ENCODE assay signal across 10 cellular contexts in the genomic region with DNA sequence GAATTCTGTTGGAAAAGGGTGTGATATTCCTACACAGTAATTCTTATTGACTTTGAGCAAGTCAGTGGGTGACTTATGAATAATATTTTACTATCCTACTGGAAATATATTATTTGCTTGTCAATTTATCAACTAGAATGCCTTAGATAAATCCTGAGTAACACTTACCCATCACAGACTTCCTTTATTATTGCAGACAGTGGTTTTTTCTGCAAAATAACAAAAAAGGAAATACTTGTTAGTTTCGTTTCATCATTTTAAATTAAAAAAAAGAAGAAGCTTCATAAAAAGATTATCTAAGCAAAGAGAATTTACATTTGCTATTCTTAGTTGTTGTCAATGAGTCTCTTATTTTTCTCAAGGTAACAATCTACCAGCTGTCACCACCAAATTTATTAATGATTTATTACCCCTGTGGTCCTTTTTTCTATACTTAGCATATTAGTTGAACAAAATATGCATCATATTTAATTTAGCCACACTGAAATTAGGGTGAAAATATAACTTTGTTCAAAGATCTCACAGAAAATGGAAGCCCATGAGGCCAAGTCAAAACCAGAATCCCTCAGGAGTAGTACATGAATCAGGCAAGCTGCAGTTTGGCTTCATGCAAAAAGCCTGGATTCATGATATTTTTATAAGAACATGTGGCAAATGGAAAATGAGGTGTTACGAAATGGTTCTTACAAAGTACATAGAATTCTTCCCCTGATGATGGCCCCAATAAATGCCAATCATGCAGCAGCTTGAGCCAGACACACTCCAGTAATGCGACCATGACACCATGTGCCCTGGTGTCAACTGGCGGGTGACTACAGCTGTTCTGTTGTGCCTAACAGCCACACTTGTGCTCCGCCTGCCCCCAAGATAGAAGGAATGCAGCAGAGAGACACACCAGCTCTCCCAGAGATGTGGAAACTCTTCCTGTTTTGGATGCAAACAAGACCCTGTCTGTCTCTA.
A peak's percentile ranks its signal among the peaks of the same experiment; 100 is the strongest.
DNase-seq lines count a peak whose midpoint lies in the region; ATAC-seq and TF ChIP-seq lines count a peak whose summit lies in the region.
"Had no signal": no experiment of that assay in that cellular context is flagged by ENCODE, and none has a peak within 500 bp of the region (broad histone marks: within the 10 kb centered on the region; RNA-seq: fewer than 3 reads in every experiment).

No MANE protein-coding gene starts in this region.

- no peak overlapping the region for H3K4me3 ChIP-seq in tibial nerve

- H3K36me3 Mint-ChIP-seq in activated CD4-positive, alpha-beta T cell treated with anti-CD3 and anti-CD28 coated beads, Interleukin-2, amount 10 ng/mL, durations not matched to agents 24 days and 14 days (ENCODE audit: low read depth), result peaks cover 49% of the 10 kb centered on the region
- peaks cover 11% of the 10 kb centered on the region for H3K36me3 Mint-ChIP-seq in T-helper 17 cell (ENCODE audit: low read depth)

- TF ChIP-seq EP300 in tibial nerve (IDR thresholded peaks at IDR 0.05), result peak in 1 of 2 donors; percentile 89

- no peaks in the 10 kb centered on the region for H3K27me3 Mint-ChIP-seq in activated CD4-positive, alpha-beta T cell treated with anti-CD3 and anti-CD28 coated beads, Interleukin-2, amount 10 ng/mL, durations not matched to agents 24 days and 14 days
- H3K27me3 Mint-ChIP-seq in T-helper 17 cell, result no peaks in the 10 kb centered on the region

- H3K36me3 ChIP-seq in tibial nerve, result peaks cover 0 to 18% (median 0%) of the 10 kb centered on the region in 3 donors

- H3K9me3 ChIP-seq in T-helper 17 cell (ENCODE audit: control insufficient read depth, low read length, poor library complexity, severe bottlenecking), result no peaks in the 10 kb centered on the region
- no peaks in the 10 kb centered on the region for H3K9me3 ChIP-seq in tibial nerve

- intact Hi-C loops in activated CD4-positive, alpha-beta T cell treated with anti-CD3 and anti-CD28 coated beads, Interleukin-2, amount 10 ng/mL, durations not matched to agents 24 days and 14 days (cut with micrococcal nuclease), result no loop called here

- peaks cover 34% of the 10 kb centered on the region for H3K4me1 Mint-ChIP-seq in activated CD4-positive, alpha-beta T cell treated with anti-CD3 and anti-CD28 coated beads, Interleukin-2, amount 10 ng/mL, durations not matched to agents 24 days and 14 days
- H3K4me1 Mint-ChIP-seq in T-helper 17 cell, result peaks cover 35% of the 10 kb centered on the region
- H3K4me1 Mint-ChIP-seq: neural crest cell had no signal

- H3K27ac ChIP-seq in layer of hippocampus (ENCODE audit: low read depth, low read length), result peak overlapping the region; percentile 31
- H3K27ac ChIP-seq in tibial nerve, result peak overlapping the region; percentile 4 to 80 (median 50)

- no peak for TF ChIP-seq CTCF in tibial nerve (IDR thresholded peaks at IDR 0.05)

- H3K9me3 Mint-ChIP-seq in activated CD4-positive, alpha-beta T cell treated with anti-CD3 and anti-CD28 coated beads, Interleukin-2, amount 10 ng/mL, durations not matched to agents 24 days and 14 days, result peaks cover 4% of the 10 kb centered on the region

- no peak for ATAC-seq in T-helper 17 cell

- H3K27ac Mint-ChIP-seq in activated CD4-positive, alpha-beta T cell treated with anti-CD3 and anti-CD28 coated beads, Interleukin-2, amount 10 ng/mL, durations not matched to agents 24 days and 14 days, result peak overlapping the region; percentile 43
- peak overlapping the region; percentile 99 for H3K27ac Mint-ChIP-seq in T-helper 17 cell

- peaks cover 0 to 89% (median 31%) of the 10 kb centered on the region in 4 donors for H3K4me1 ChIP-seq in tibial nerve

- H3K27me3 ChIP-seq in layer of hippocampus (ENCODE audit: control insufficient read depth, insufficient read depth, low read length), result no peaks in the 10 kb centered on the region
- no peaks in the 10 kb centered on the region for H3K27me3 ChIP-seq in tibial nerve

- 57 to 72% methylated on average over 5 of the region's 5 CpGs for WGBS in tibial nerve, 2 donors

- no peak for TF ChIP-seq POLR2A in tibial nerve (IDR thresholded peaks at IDR 0.05)

- H3K4me3 Mint-ChIP-seq in activated CD4-positive, alpha-beta T cell treated with anti-CD3 and anti-CD28 coated beads, Interleukin-2, amount 10 ng/mL, durations not matched to agents 24 days and 14 days, result no peak overlapping the region
- H3K4me3 Mint-ChIP-seq in T-helper 17 cell, result no peak overlapping the region
- H3K4me3 Mint-ChIP-seq: neural crest cell had no signal

- no peak for DNase-seq in activated CD4-positive, alpha-beta T cell treated with anti-CD3 and anti-CD28 coated beads, Interleukin-2, amount 10 ng/mL, durations not matched to agents 24 days and 14 days
- no peak for DNase-seq in activated CD4-positive, alpha-beta T cell treated with anti-CD3 and anti-CD28 coated beads, Interleukin-2, amount 50 U/mL, for 1 hour
- no peak for DNase-seq in T-helper 17 cell
- peak; percentile 57 to 64 for DNase-seq in tibial nerve (ENCODE audit: low spot score in 2 of 2)
- DNase-seq in HT-29 (ENCODE audit: low spot score), result no peak
- DNase-seq in activated CD8-positive, alpha-beta memory T cell treated with anti-CD3 and anti-CD28 coated beads, Interleukin-2, amount 50 U/mL, for 48 hours, result no peak
- DNase-seq in cerebellar nuclear complex (lab: John Stamatoyannopoulos, UW), result no peak
- DNase-seq: NCI-H1694 had no signal

Comparison
In these comparisons a context has a peak if more than half of its experiments do, and no peak if none do; other contexts are left out.
1. DNase-seq: peak in tibial nerve (2 of 2); none in activated CD4-positive, alpha-beta T cell treated with anti-CD3 and anti-CD28 coated beads, Interleukin-2, amount 10 ng/mL, durations not matched to agents 24 days and 14 days (single experiment), activated CD4-positive, alpha-beta T cell treated with anti-CD3 and anti-CD28 coated beads, Interleukin-2, amount 50 U/mL, for 1 hour (single experiment), T-helper 17 cell (0 of 3), HT-29 (single experiment), activated CD8-positive, alpha-beta memory T cell treated with anti-CD3 and anti-CD28 coated beads, Interleukin-2, amount 50 U/mL, for 48 hours (single experiment) and cerebellar nuclear complex (0 of 2).